7 cellular contexts compared by ENCODE assay signal in the genomic region with DNA sequence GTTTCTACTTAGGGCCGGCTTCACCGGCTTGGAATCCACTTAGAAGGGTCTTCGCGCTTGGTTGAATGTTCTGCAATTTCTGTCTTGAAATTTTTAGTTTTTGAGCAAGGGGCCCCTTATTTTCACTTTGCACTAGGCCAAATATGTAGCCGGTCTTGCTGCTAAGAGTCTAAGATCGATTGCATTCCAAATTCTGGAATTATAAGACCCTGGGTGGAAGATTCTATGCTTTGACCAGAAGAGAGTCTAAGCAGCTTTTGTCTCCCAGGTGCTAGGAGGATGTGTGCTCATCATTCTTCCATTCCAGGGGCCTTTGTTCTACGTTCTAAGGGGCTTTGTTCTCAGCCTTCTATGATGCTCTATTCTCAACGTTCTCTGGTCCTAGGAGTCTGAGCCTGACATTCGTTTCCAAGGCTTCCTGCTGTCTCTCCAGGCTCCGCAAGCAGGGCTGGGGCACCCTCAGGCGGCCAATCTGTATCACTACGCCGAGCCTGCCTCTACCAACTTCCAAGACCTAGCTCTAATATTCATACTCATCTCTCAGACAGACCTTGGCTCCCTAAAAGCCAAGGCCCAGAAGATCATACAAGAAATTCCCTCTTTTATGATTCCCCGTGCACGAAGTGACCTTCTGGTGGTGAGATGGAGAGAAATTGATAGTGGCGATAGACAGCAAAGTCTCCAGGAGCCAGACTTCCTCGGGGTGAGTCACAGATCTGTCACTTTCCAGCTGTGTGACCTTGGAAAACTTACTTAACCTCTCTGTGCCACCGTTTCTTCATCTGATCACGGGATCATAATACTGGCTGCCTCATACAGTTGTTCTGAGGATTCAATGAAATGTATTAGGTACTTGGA. TPM values are rescaled to one million over a fixed set of nuclear protein-coding genes. Genes with fewer than 3 reads are reported as not detected.
DNase-seq lines count a peak whose midpoint lies in the region; ATAC-seq, FAIRE-seq and TF ChIP-seq lines count a peak whose summit lies in the region.

No MANE protein-coding gene starts in this region.

- ATAC-seq in GM18867 (IDR thresholded peaks at IDR 0.05; ENCODE audit: unreplicated experiment) = peak; percentile 26
- peak; percentile 78 to 81 for ATAC-seq in right cardiac atrium

- H3K4me1 ChIP-seq in astrocyte (ENCODE audit: insufficient read depth, low read length) (peaks cover 27% of the 10 kb centered on the region), right cardiac atrium (ENCODE audit: control insufficient read depth, insufficient read depth, low read length) (no peaks in the 10 kb centered on the region)

- H3K27ac ChIP-seq in astrocyte (ENCODE audit: low read depth, low read length) (peak overlapping the region; percentile 58), right cardiac atrium (ENCODE audit: low read length) (no peak overlapping the region)

- H3K79me2 ChIP-seq in astrocyte (ENCODE audit: insufficient read depth, low read length) = no peaks in the 10 kb centered on the region

- H3K27me3 ChIP-seq in astrocyte (ENCODE audit: insufficient read depth, low read length) (no peaks in the 10 kb centered on the region), right cardiac atrium (ENCODE audit: control insufficient read depth, insufficient read depth) (no peaks in the 10 kb centered on the region)

- no peaks in the 10 kb centered on the region for H3K36me3 ChIP-seq in astrocyte (ENCODE audit: insufficient read depth, low read length)

- H2AFZ ChIP-seq in astrocyte (ENCODE audit: low read depth, low read length) = peak overlapping the region; percentile 70

- FAIRE-seq in astrocyte (lab: Jason Lieb, UNC) (peak; percentile 74), urothelium cell line (lab: Jason Lieb, UNC) (no peak)

- H3K4me3 ChIP-seq in astrocyte (ENCODE audit: insufficient read depth, low read depth, low read length) = peak overlapping the region; percentile 62
- H3K4me3 ChIP-seq in right cardiac atrium (ENCODE audit: low read length) = peak overlapping the region; percentile 7

- peaks cover 16% of the 10 kb centered on the region for H3K4me1 Mint-ChIP-seq in astrocyte (ENCODE audit: low read depth, unreplicated experiment)

- H3K9ac ChIP-seq in astrocyte (ENCODE audit: low read length) = peak overlapping the region; percentile 70

- DNase-seq in NCI-H187 treated with DMSO at 0.1 percent for 48 hours (lab: John Stamatoyannopoulos, UW) (peak; percentile 79), T1000 (lab: John Stamatoyannopoulos, UW) (peak; percentile 66), astrocyte (ENCODE audit: low read depth) (peak; percentile 74), right cardiac atrium (peak; percentile 83 to 92 (median 92)), putamen (ENCODE audit: low spot score) (peak; percentile 96), urothelium cell line (ENCODE audit: low spot score) (peak; percentile 83)

- H3K36me3 Mint-ChIP-seq in astrocyte (ENCODE audit: low read depth, unreplicated experiment) = peaks cover 3% of the 10 kb centered on the region

- peak overlapping the region; percentile 93 for H3K4me2 ChIP-seq in astrocyte (ENCODE audit: low read length)

- peak; percentile 87 for TF ChIP-seq CTCF in astrocyte (IDR thresholded peaks at IDR 0.05; ENCODE audit: insufficient read depth, low read depth, low read length)

- intact Hi-C loops in right cardiac atrium (cut with DNase I) = loop anchor here (2.0 to 10.0 kb wide), 5 partner anchors 45 to 135 kb away; no protein-coding TSS in a partner anchor

- H3K9me3 ChIP-seq in astrocyte (ENCODE audit: insufficient read depth, low read depth, low read length) (no peaks in the 10 kb centered on the region), right cardiac atrium (ENCODE audit: control insufficient read depth, low read length) (no peaks in the 10 kb centered on the region)

- peaks cover 5% of the 10 kb centered on the region for H3K27me3 Mint-ChIP-seq in astrocyte (ENCODE audit: low read depth, unreplicated experiment)

- H3K27ac Mint-ChIP-seq in astrocyte (ENCODE audit: unreplicated experiment) = peak overlapping the region; percentile 73

- WGBS in right cardiac atrium = 6% methylated on average over 19 of the region's 19 CpGs

- peak overlapping the region; percentile 81 for H3K4me3 Mint-ChIP-seq in astrocyte (ENCODE audit: unreplicated experiment)

- peaks cover 6% of the 10 kb centered on the region for H4K20me1 ChIP-seq in astrocyte (ENCODE audit: insufficient read depth, low read length)

- no peaks in the 10 kb centered on the region for H3K9me3 Mint-ChIP-seq in astrocyte (ENCODE audit: unreplicated experiment)

RNA-seq across cellular contexts. Expression of gene DACT3, which starts 1.0 kb away (rescaled TPM):
- 19.8 and 27.7 TPM in 2 replicates for total RNA-seq in astrocyte
- 10 to 100 TPM; 24.6 to 46.5 (median 37.2) TPM for total RNA-seq in right cardiac atrium
- polyA plus RNA-seq in right cardiac atrium = 28.3 TPM

RNA-seq across cellular contexts. Expression of gene GNG8, which starts 26.0 kb away (rescaled TPM):
- not detected in 2 replicates for total RNA-seq in astrocyte
- 1 to 10 TPM; 3.0 to 7.4 (median 4.7) TPM for total RNA-seq in right cardiac atrium
- polyA plus RNA-seq in right cardiac atrium = not detected

RNA-seq across cellular contexts. Expression of gene PTGIR, which starts 37.1 kb away (rescaled TPM):
- total RNA-seq in astrocyte (0.50 and 0.52 TPM in 2 replicates), right cardiac atrium (10 to 100 TPM in 2 of 4 donors, 1 to 10 TPM in 2; 7.6 to 13.5 (median 9.5) TPM)
- 6.7 TPM for polyA plus RNA-seq in right cardiac atrium

RNA-seq across cellular contexts. Expression of gene PRKD2, which starts 55.0 kb away (rescaled TPM):
- total RNA-seq in astrocyte (45.8 and 54.6 TPM in 2 replicates), right cardiac atrium (10 to 100 TPM; 14.2 to 16.6 (median 14.8) TPM)
- polyA plus RNA-seq in right cardiac atrium = 11.3 TPM
